17 cellular contexts compared by ENCODE assay signal in genomic region chr9:135329571-135330306, GRCh38.
DNase-seq lines count a peak whose midpoint lies in the region; ATAC-seq and TF ChIP-seq lines count a peak whose summit lies in the region.
"Had no signal": no experiment of that assay in that cellular context is flagged by ENCODE, and none has a peak within 500 bp of the region (broad histone marks: within the 10 kb centered on the region; RNA-seq: fewer than 3 reads in every experiment).

No MANE protein-coding gene starts in this region.

- H3K4me3 ChIP-seq in upper lobe of right lung = no peak overlapping the region
- H3K4me3 ChIP-seq: tibial artery had no signal

- intact Hi-C loops in upper lobe of right lung (cut with DNase I) = no loop called here

- no peaks in the 10 kb centered on the region for H3K9me3 ChIP-seq in upper lobe of right lung

- DNase-seq in activated T-cell treated with anti-CD3 and anti-CD28 coated beads, Interleukin-2, amount 50 U/mL, for 1 hour = peak; percentile 9
- DNase-seq in activated T-cell treated with anti-CD3 and anti-CD28 coated beads, Interleukin-2, amount 50 U/mL, for 48 hours = no peak
- peak; percentile 89 for DNase-seq in NCI-H2107 treated with DMSO at 0.1 percent for 48 hours (lab: John Stamatoyannopoulos, UW; ENCODE audit: unreplicated experiment)
- DNase-seq in ecto neural progenitor cell (ENCODE audit: low spot score) = peak; percentile 49
- peak; percentile 44 for DNase-seq in upper lobe of right lung
- DNase-seq in cerebellar nuclear complex (lab: John Stamatoyannopoulos, UW) = no peak
- no peak for DNase-seq in GM20000 (ENCODE audit: low spot score)
- DNase-seq: activated CD4-positive, alpha-beta T cell treated with anti-CD3 and anti-CD28 coated beads, Interleukin-2, amount 50 U/mL, for 1 hour; activated gamma-delta T cell treated with Interleukin-2 at 50 U/mL for 16 hours; DND-41; NCI-H446 treated with DMSO at 0.1 percent for 48 hours; T1000 had no signal

- TF ChIP-seq CTCF in upper lobe of right lung (IDR thresholded peaks at IDR 0.05) (no peak), GM20000 (IDR thresholded peaks at IDR 0.05; ENCODE audit: extremely low read depth, missing control alignments) (no peak)

- H3K36me3 ChIP-seq in upper lobe of right lung = no peaks in the 10 kb centered on the region
- H3K36me3 ChIP-seq: tibial artery had no signal

- H3K27ac ChIP-seq in upper lobe of right lung = no peak overlapping the region
- H3K27ac ChIP-seq: KMS-11, parathyroid adenoma, RWPE1, tibial artery had no signal

- ATAC-seq in upper lobe of right lung (no peak), HG02678 (IDR thresholded peaks at IDR 0.05; ENCODE audit: unreplicated experiment) (no peak)

- no peaks in the 10 kb centered on the region for H3K4me1 ChIP-seq in upper lobe of right lung
- H3K4me1 ChIP-seq: parathyroid adenoma, tibial artery had no signal

- H3K27me3 ChIP-seq in upper lobe of right lung = no peaks in the 10 kb centered on the region

Comparison
In these comparisons a context has a peak if more than half of its experiments do, and no peak if none do; other contexts are left out.
1. DNase-seq: peak in activated T-cell treated with anti-CD3 and anti-CD28 coated beads, Interleukin-2, amount 50 U/mL, for 1 hour (single experiment), NCI-H2107 treated with DMSO at 0.1 percent for 48 hours (single experiment), ecto neural progenitor cell (single experiment) and upper lobe of right lung (single experiment); none in activated T-cell treated with anti-CD3 and anti-CD28 coated beads, Interleukin-2, amount 50 U/mL, for 48 hours (0 of 2), cerebellar nuclear complex (0 of 2) and GM20000 (single experiment).